In genomic region chr3:151544164-151544548, GRCh38 we compare ENCODE assay signal across 26 cellular contexts.
DNase-seq lines count a peak whose midpoint lies in the region; ATAC-seq, FAIRE-seq and TF ChIP-seq lines count a peak whose summit lies in the region.
"Had no signal": no experiment of that assay in that cellular context is flagged by ENCODE, and none has a peak within 500 bp of the region (broad histone marks: within the 10 kb centered on the region; RNA-seq: fewer than 3 reads in every experiment).

No MANE protein-coding gene starts in this region.

- H3K14ac ChIP-seq in H1 (ENCODE audit: insufficient read length) = no peak overlapping the region

- no peak for TF ChIP-seq RAD21 in H1 (IDR thresholded peaks at IDR 0.05 in 1 of 2, conservative IDR thresholded peaks at IDR 0.05 in 1 of 2; ENCODE audit: low read depth in 2 of 2, low read length in 2 of 2)

- no peaks in the 10 kb centered on the region for H3K23me2 ChIP-seq in H1 (ENCODE audit: low read depth, low read length)

- H4K20me1 ChIP-seq in DND-41 (ENCODE audit: insufficient read depth, low read length) (no peaks in the 10 kb centered on the region), H1 (replicated peaks in 1 of 2; ENCODE audit: control insufficient read depth in 1 of 2, insufficient read depth in 2 of 2, low read length in 2 of 2) (no peaks in the 10 kb centered on the region)

- H2BK12ac ChIP-seq in H1 (ENCODE audit: low read depth, low read length) = no peak overlapping the region

- H3K4me2 ChIP-seq in DND-41 (ENCODE audit: insufficient read depth, low read length) = no peak overlapping the region
- no peak overlapping the region for H3K4me2 ChIP-seq in H1 (ENCODE audit: insufficient read depth in 1 of 2, low read depth in 2 of 2, low read length in 2 of 2)

- H3K27me3 ChIP-seq in DND-41 (ENCODE audit: insufficient read depth, low read length, poor library complexity) (no peaks in the 10 kb centered on the region), H1 (replicated peaks in 1 of 4; ENCODE audit: control insufficient read depth in 3 of 4, extremely low read depth in 1 of 4, insufficient read depth in 3 of 4, low read length in 3 of 4) (no peaks in the 10 kb centered on the region), foreskin keratinocyte (no peaks in the 10 kb centered on the region)
- H3K27me3 ChIP-seq: adrenal gland, body of pancreas, uterus had no signal

- H3K56ac ChIP-seq in H1 (replicated peaks; ENCODE audit: insufficient read length, low read depth, low read length) = no peak overlapping the region

- no peak overlapping the region for H4K5ac ChIP-seq in H1 (ENCODE audit: insufficient read length, low read depth, low read length)

- H3K79me2 ChIP-seq in DND-41 (ENCODE audit: insufficient read depth, low read length) = no peaks in the 10 kb centered on the region
- no peaks in the 10 kb centered on the region for H3K79me2 ChIP-seq in H1 (ENCODE audit: control insufficient read depth in 1 of 2, insufficient read depth in 2 of 2, low read length in 2 of 2)

- H3K18ac ChIP-seq in H1 (ENCODE audit: extremely low read depth, low read length) = no peak overlapping the region

- no peak for TF ChIP-seq POLR2A in H1 (IDR thresholded peaks at IDR 0.05; ENCODE audit: control extremely low read depth in 1 of 2, low read depth in 2 of 2, low read length in 2 of 2)

- H2BK5ac ChIP-seq in H1 (ENCODE audit: low read depth, low read length) = no peak overlapping the region

- no peak overlapping the region for H2BK15ac ChIP-seq in H1 (ENCODE audit: low read length)

- H3K9ac ChIP-seq in DND-41 (ENCODE audit: low read depth, low read length) (no peak overlapping the region), H1 (replicated peaks in 1 of 4; ENCODE audit: extremely low read depth in 1 of 4, low read depth in 3 of 4, low read length in 3 of 4) (no peak overlapping the region)

- H3K36me3 ChIP-seq in DND-41 (ENCODE audit: insufficient read depth, low read length) (no peaks in the 10 kb centered on the region), H1 (ENCODE audit: control insufficient read depth in 2 of 4, insufficient read depth in 4 of 4, low read length in 3 of 4) (no peaks in the 10 kb centered on the region)
- H3K36me3 ChIP-seq: adrenal gland, left ventricle myocardium inferior, thoracic aorta, uterus had no signal

- CTCF ChIA-PET in H1 (lab: Charles Lee; ENCODE audit: partially characterized antibody) = interaction anchor here (0.9 to 2.0 kb wide), 3 partner anchors 110 to 292 kb away, joined by 3 to 5 read pairs (median 3); no protein-coding TSS in a partner anchor

- no peak overlapping the region for H2AK5ac ChIP-seq in H1 (ENCODE audit: low read depth, low read length)

- H2AFZ ChIP-seq in DND-41 (ENCODE audit: low read depth, low read length) (0 out of 2 replicates have a peak overlapping the region, but pooled peaks have one; percentile 20), H1 (ENCODE audit: low read length) (no peak overlapping the region)

- DNase-seq in A172 (ENCODE audit: low spot score) (peak; percentile 18), DND-41 (no peak), NCI-H69 (lab: John Stamatoyannopoulos, UW) (peak; percentile 34), H1 (ENCODE audit: low read depth in 1 of 2, low spot score in 2 of 2) (no peak), activated gamma-delta T cell treated with Interleukin-2 at 50 U/mL for 16 hours (no peak), foreskin keratinocyte (no peak)
- DNase-seq in activated naive CD4-positive, alpha-beta T cell treated with Interleukin-2 at 50 U/mL for 16 hours = no peak
- no peak for DNase-seq in activated naive CD4-positive, alpha-beta T cell treated with anti-CD3 and anti-CD28 coated beads, Interleukin-2, amount 50 U/mL, for 72 hours (ENCODE audit: low spot score in 2 of 2)
- DNase-seq: activated CD4-positive, alpha-beta memory T cell treated with anti-CD3 and anti-CD28 coated beads for 36 hours; activated CD4-positive, CD25-positive, alpha-beta regulatory T cell treated with anti-CD3 and anti-CD28 coated beads, Interleukin-2, amount 50 U/mL, for 72 hours; activated naive CD4-positive, alpha-beta T cell treated with anti-CD3 and anti-CD28 coated beads for 36 hours; activated T-cell treated with anti-CD3 and anti-CD28 coated beads, Interleukin-2, amount 50 U/mL, for 72 hours; GDM1; IMR-90; islet precursor cell; left ventricle myocardium inferior; NCI-H2029; right cardiac atrium; stimulated activated CD4-positive, alpha-beta T cell treated with anti-CD3 and anti-CD28 coated beads, Interleukin-2, amount 100 ng/mL, for 24 hours; stimulated activated naive CD8-positive, alpha-beta T cell treated with anti-CD3 and anti-CD28 coated beads, Interleukin-15, amount 100 ng/mL, for 72 hours; T-helper 2 cell; uterus had no signal

- POLR2A ChIA-PET in H1 (lab: Charles Lee; ENCODE audit: partially characterized antibody) = no interaction called here

- H2BK120ac ChIP-seq in H1 (replicated peaks; ENCODE audit: low read depth, low read length) = no peak overlapping the region

- H3K27ac Mint-ChIP-seq in activated naive CD4-positive, alpha-beta T cell treated with anti-CD3 and anti-CD28 coated beads, Interleukin-2, amount 50 U/mL, for 72 hours = peak overlapping the region in 1 of 2 donors; percentile 75
- H3K27ac Mint-ChIP-seq: activated CD4-positive, alpha-beta memory T cell treated with anti-CD3 and anti-CD28 coated beads for 36 hours; activated naive CD4-positive, alpha-beta T cell treated with anti-CD3 and anti-CD28 coated beads for 36 hours; activated T-cell treated with anti-CD3 and anti-CD28 coated beads, Interleukin-2, amount 50 U/mL, for 72 hours; stimulated activated naive CD8-positive, alpha-beta T cell treated with anti-CD3 and anti-CD28 coated beads, Interleukin-15, amount 100 ng/mL, for 72 hours had no signal

- H3K9me3 ChIP-seq in DND-41 (ENCODE audit: insufficient read depth, low read length, severe bottlenecking) = no peaks in the 10 kb centered on the region
- H3K9me3 ChIP-seq in H1 (ENCODE audit: insufficient read depth in 2 of 2, low read depth in 1 of 2, low read length in 1 of 2) = no peaks in the 10 kb centered on the region
- H3K9me3 ChIP-seq: adrenal gland, body of pancreas, left ventricle myocardium inferior, thoracic aorta, uterus had no signal

- TF ChIP-seq CTCF in DND-41 (IDR thresholded peaks at IDR 0.05; ENCODE audit: borderline replicate concordance, extremely low read depth, low read length, poor library complexity, severe bottlenecking) = no peak
- TF ChIP-seq CTCF in H1 (IDR thresholded peaks at IDR 0.05; ENCODE audit: control extremely low read depth in 1 of 3, insufficient read depth in 1 of 3, low read depth in 1 of 3, low read length in 3 of 3) = no peak
- TF ChIP-seq CTCF in foreskin keratinocyte (conservative IDR thresholded peaks at IDR 0.05) = no peak

- H3K79me1 ChIP-seq in H1 (ENCODE audit: low read depth, low read length) = no peaks in the 10 kb centered on the region

- H3K27ac ChIP-seq in DND-41 (ENCODE audit: low read length) = no peak overlapping the region
- H3K27ac ChIP-seq in H1 (ENCODE audit: low read depth, low read length) = no peak overlapping the region
- no peak overlapping the region for H3K27ac ChIP-seq in foreskin keratinocyte
- H3K27ac ChIP-seq: adrenal gland, body of pancreas, left ventricle myocardium inferior, thoracic aorta, uterus had no signal

- peak; percentile 40; the same call in 1 of the 3 replicates for ATAC-seq in DND-41 (ENCODE audit: insufficient read depth, low read depth)
- no peak for ATAC-seq in activated naive CD4-positive, alpha-beta T cell treated with anti-CD3 and anti-CD28 coated beads, Interleukin-2, amount 50 U/mL, for 72 hours
- ATAC-seq in foreskin keratinocyte = no peak
- ATAC-seq: activated T-cell treated with anti-CD3 and anti-CD28 coated beads, Interleukin-2, amount 50 U/mL, for 72 hours; body of pancreas; right cardiac atrium; stimulated activated naive CD8-positive, alpha-beta T cell treated with anti-CD3 and anti-CD28 coated beads, Interleukin-15, amount 100 ng/mL, for 72 hours had no signal

- FAIRE-seq in H1 (lab: Jason Lieb, UNC) = no peak

- no peak overlapping the region for H3K4ac ChIP-seq in H1 (replicated peaks; ENCODE audit: insufficient read length, low read depth, low read length)

- peaks cover 15% of the 10 kb centered on the region for H3K4me1 ChIP-seq in DND-41 (ENCODE audit: insufficient read depth, low read length)
- peaks cover 0 to 10% (median 3%) of the 10 kb centered on the region in 4 experiments; a peak in 3 of 7 replicates for H3K4me1 ChIP-seq in H1 (replicated peaks in 1 of 4; ENCODE audit: control insufficient read depth in 3 of 4, insufficient read depth in 4 of 4, low read length in 3 of 4)
- peaks cover 14% of the 10 kb centered on the region for H3K4me1 ChIP-seq in foreskin keratinocyte
- H3K4me1 ChIP-seq: body of pancreas, left ventricle myocardium inferior, uterus had no signal

- H2BK20ac ChIP-seq in H1 (ENCODE audit: low read length) = no peak overlapping the region

- no peak overlapping the region for H4K8ac ChIP-seq in H1 (ENCODE audit: extremely low read depth, insufficient read depth, low read length)

- H3K36me3 Mint-ChIP-seq in activated naive CD4-positive, alpha-beta T cell treated with anti-CD3 and anti-CD28 coated beads, Interleukin-2, amount 50 U/mL, for 72 hours = no peaks in the 10 kb centered on the region
- H3K36me3 Mint-ChIP-seq: activated CD4-positive, alpha-beta memory T cell treated with anti-CD3 and anti-CD28 coated beads for 36 hours had no signal

- no peak overlapping the region for H3K4me3 ChIP-seq in DND-41 (ENCODE audit: low read depth in 1 of 2, low read length in 2 of 2)
- H3K4me3 ChIP-seq in H1 (ENCODE audit: extremely low read depth in 1 of 4, insufficient read depth in 2 of 4, low read depth in 3 of 4, low read length in 4 of 4) = no peak overlapping the region
- H3K4me3 ChIP-seq: adrenal gland, body of pancreas, left ventricle myocardium inferior, thoracic aorta, uterus had no signal

- H4K91ac ChIP-seq in H1 (replicated peaks; ENCODE audit: insufficient read length, low read length) = no peak overlapping the region

- no peaks in the 10 kb centered on the region for H3K9me3 Mint-ChIP-seq in activated naive CD4-positive, alpha-beta T cell treated with anti-CD3 and anti-CD28 coated beads, Interleukin-2, amount 50 U/mL, for 72 hours
- H3K9me3 Mint-ChIP-seq: activated CD4-positive, alpha-beta memory T cell treated with anti-CD3 and anti-CD28 coated beads for 36 hours; activated naive CD4-positive, alpha-beta T cell treated with anti-CD3 and anti-CD28 coated beads for 36 hours; activated T-cell treated with anti-CD3 and anti-CD28 coated beads, Interleukin-2, amount 50 U/mL, for 72 hours; central memory CD8-positive, alpha-beta T cell; stimulated activated naive CD8-positive, alpha-beta T cell treated with anti-CD3 and anti-CD28 coated beads, Interleukin-15, amount 100 ng/mL, for 72 hours had no signal

- no peak for TF ChIP-seq EP300 in H1 (IDR thresholded peaks at IDR 0.05; ENCODE audit: borderline replicate concordance in 1 of 2, low read depth in 2 of 2, low read length in 2 of 2)

- no peak overlapping the region for H3K23ac ChIP-seq in H1 (ENCODE audit: insufficient read length)

TF ChIP-seq in H1, 55 proteins besides CTCF, POLR2A, EP300 and RAD21:
- no peak for TF ChIP-seq SUZ12 (IDR thresholded peaks at IDR 0.05; ENCODE audit: low read length)
- 0 out of 2 replicates have a peak, but pooled peaks have one; percentile 29 for TF ChIP-seq TEAD4 (IDR thresholded peaks at IDR 0.05; ENCODE audit: low read depth, low read length)

Comparison
In these comparisons a context has a peak if more than half of its experiments do, and no peak if none do; other contexts are left out.
1. DNase-seq: peak in A172 (single experiment) and NCI-H69 (single experiment); none in DND-41 (single experiment), H1 (0 of 2), activated gamma-delta T cell treated with Interleukin-2 at 50 U/mL for 16 hours (single experiment), activated naive CD4-positive, alpha-beta T cell treated with Interleukin-2 at 50 U/mL for 16 hours (single experiment), activated naive CD4-positive, alpha-beta T cell treated with anti-CD3 and anti-CD28 coated beads, Interleukin-2, amount 50 U/mL, for 72 hours (0 of 2) and foreskin keratinocyte (0 of 2).